ENCODE assay signal across 1 cellular context in the genomic region with DNA sequence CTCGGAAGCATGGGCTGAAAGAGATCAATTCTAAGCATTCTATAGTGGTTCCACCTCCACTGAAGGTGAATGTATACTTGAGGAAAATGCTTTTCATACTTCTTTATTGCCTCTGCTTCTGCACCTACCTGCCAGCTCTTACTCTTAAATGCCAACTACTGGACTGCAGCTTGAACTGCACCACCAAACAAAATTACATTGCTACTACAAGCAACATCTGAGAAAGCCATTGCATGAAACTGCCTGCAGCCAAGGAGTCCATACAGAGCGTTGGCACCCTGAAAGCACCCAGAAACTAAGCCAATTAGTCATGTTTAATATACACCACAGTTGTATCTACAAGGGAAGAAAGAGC.
TF ChIP-seq lines count a peak whose summit lies in the region.

No MANE protein-coding gene starts in this region.

TF ChIP-seq in HepG2, 621 proteins besides CTCF, POLR2A, EP300 and RAD21 (continued from another document):
- TF ChIP-seq, protein P1, sequence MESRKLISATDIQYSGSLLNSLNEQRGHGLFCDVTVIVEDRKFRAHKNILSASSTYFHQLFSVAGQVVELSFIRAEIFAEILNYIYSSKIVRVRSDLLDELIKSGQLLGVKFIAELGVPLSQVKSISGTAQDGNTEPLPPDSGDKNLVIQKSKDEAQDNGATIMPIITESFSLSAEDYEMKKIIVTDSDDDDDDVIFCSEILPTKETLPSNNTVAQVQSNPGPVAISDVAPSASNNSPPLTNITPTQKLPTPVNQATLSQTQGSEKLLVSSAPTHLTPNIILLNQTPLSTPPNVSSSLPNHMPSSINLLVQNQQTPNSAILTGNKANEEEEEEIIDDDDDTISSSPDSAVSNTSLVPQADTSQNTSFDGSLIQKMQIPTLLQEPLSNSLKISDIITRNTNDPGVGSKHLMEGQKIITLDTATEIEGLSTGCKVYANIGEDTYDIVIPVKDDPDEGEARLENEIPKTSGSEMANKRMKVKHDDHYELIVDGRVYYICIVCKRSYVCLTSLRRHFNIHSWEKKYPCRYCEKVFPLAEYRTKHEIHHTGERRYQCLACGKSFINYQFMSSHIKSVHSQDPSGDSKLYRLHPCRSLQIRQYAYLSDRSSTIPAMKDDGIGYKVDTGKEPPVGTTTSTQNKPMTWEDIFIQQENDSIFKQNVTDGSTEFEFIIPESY (CRISPR knock-in tag; IDR thresholded peaks at IDR 0.05), result no peak
- no peak for TF ChIP-seq HNF4G (IDR thresholded peaks at IDR 0.05; ENCODE audit: borderline replicate concordance, low read depth, low read length)
- no peak for TF ChIP-seq HNF4G (CRISPR knock-in tag; IDR thresholded peaks at IDR 0.05; ENCODE audit: borderline replicate concordance, low read depth)
- TF ChIP-seq HCFC1 (IDR thresholded peaks at IDR 0.05; ENCODE audit: low read depth, low read length), result no peak
